In the genomic region with DNA sequence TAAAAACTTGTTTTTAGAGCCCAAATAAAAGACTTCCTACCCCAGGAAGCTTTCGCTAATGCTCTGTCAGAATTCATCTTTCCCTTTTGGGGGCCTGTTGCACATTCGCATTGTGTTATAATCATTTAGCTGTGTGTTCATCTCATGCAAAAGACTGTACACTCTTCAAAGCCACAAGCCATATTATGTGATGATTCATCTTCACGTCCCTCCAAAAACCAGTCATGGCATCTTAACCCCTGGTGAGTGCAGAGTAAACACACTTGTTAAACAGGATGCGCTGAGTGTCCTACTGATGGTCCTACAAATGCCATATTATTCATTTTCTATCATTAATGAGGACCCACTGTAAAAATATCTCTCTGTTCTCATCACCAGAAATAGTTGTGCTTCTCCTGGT, we compare ENCODE assay signal across 17 cellular contexts.
DNase-seq lines count a peak whose midpoint lies in the region; ATAC-seq and TF ChIP-seq lines count a peak whose summit lies in the region.
"Had no signal": no experiment of that assay in that cellular context is flagged by ENCODE, and none has a peak within 500 bp of the region (broad histone marks: within the 10 kb centered on the region; RNA-seq: fewer than 3 reads in every experiment).

No MANE protein-coding gene starts in this region.

- POLR2A ChIA-PET in HEK293T (lab: Yijun Ruan, JAX), result no interaction called here

- ATAC-seq in HG03469 (IDR thresholded peaks at IDR 0.05; ENCODE audit: unreplicated experiment), result no peak
- ATAC-seq: HCT116 had no signal

- CTCF ChIA-PET in HEK293T (lab: Yijun Ruan, JAX), result no interaction called here

- peak; percentile 94 for DNase-seq in EL
- peak; percentile 94 for DNase-seq in LHCN-M2 (ENCODE audit: low read depth)
- peak; percentile 83 for DNase-seq in astrocyte of the cerebellum (ENCODE audit: low read depth)
- DNase-seq in myocyte (ENCODE audit: low read depth), result peak; percentile 66
- no peak for DNase-seq in HEK293T (ENCODE audit: extremely low spot score)
- DNase-seq in globus pallidus (ENCODE audit: low spot score), result no peak
- no peak for DNase-seq in HuH-7 (ENCODE audit: low spot score)
- DNase-seq: activated CD4-positive, alpha-beta memory T cell treated with anti-CD3 and anti-CD28 coated beads for 36 hours; glutamatergic neuron; Kasumi-1; NCI-H2227 treated with DMSO at 0.1 percent for 48 hours; nephron progenitor cell; spleen had no signal

- in situ Hi-C loops in astrocyte of the cerebellum (cut with HindIII; ENCODE audit: low sequenced_read_pairs), result no loop called here

- no peak for TF ChIP-seq CTCF in astrocyte of the cerebellum (IDR thresholded peaks at IDR 0.05; ENCODE audit: low read depth, low read length, missing control alignments)

- no peak overlapping the region for H3K4me3 ChIP-seq in astrocyte of the cerebellum (ENCODE audit: low read depth, low read length)
- H3K4me3 ChIP-seq: PC-9, spleen, tibial nerve had no signal

TF ChIP-seq in HEK293T, 16 proteins besides CTCF, POLR2A, EP300 and RAD21:
- TF ChIP-seq LEF1 (IDR thresholded peaks at IDR 0.05; ENCODE audit: borderline replicate concordance), result no peak
- no peak for TF ChIP-seq FOXK2 (IDR thresholded peaks at IDR 0.05)
- TF ChIP-seq SP1 (IDR thresholded peaks at IDR 0.05), result no peak
- no peak for TF ChIP-seq SUZ12 (IDR thresholded peaks at IDR 0.05)
- TF ChIP-seq NFRKB (IDR thresholded peaks at IDR 0.05), result no peak
- no peak for TF ChIP-seq FOXA1 (IDR thresholded peaks at IDR 0.05)
- TF ChIP-seq ARNT (IDR thresholded peaks at IDR 0.05), result no peak
- TF ChIP-seq TARDBP (IDR thresholded peaks at IDR 0.05), result no peak
- TF ChIP-seq L3MBTL2 (conservative IDR thresholded peaks at IDR 0.05), result no peak

Comparison
In these comparisons a context has a peak if more than half of its experiments do, and no peak if none do; other contexts are left out.
1. DNase-seq: peak in EL (single experiment), LHCN-M2 (single experiment), astrocyte of the cerebellum (single experiment) and myocyte (single experiment); none in HEK293T (single experiment), globus pallidus (single experiment) and HuH-7 (single experiment).